Comparison of ENCODE assay signal across 8 cellular contexts in the genomic region with DNA sequence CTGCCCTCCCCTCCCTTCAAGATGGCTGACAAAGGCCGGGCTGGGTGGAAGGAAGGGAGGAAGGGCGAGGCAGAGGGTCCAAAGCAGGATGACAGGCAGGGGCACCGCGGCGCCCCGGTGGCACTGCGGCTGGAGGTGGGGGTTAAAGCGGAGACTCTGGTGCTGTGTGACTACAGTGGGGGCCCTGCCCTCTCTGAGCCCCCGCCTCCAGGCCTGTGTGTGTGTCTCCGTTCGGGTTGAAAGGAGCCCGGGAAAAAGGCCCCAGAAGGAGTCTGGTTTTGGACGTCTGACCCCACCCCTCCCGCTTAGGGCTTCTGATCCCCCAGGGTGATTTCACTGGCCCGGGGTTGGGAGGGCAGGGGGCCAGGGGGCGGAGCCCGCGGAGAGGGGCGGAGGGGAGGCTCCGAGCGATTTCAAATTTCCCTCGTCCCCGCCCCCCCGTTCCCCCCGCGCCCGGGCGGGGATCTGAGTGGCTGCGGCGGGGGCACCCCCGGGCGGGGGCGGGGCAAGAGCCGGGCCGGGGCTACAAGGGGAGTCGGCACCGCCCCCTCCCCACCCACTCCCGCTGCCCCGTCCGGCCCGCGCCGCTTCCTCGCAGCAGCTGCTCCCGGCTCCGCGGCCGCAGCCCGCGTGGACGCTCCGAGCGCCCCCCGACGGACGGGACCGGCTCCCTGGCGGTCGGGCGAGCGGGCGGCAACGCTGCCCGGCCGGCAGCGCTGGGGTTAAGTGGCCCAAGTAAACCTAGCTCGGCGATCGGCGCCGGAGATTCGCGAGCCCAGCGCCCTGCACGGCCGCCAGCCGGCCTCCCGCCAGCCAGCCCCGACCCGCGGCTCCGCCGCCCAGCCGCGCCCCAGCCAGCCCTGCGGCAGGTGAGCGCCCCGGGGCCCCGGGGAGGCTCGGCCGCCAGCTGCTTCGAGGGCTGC. TPM values are rescaled to one million over a fixed set of nuclear protein-coding genes. Genes with fewer than 3 reads are reported as not detected.
A peak's percentile ranks its signal among the peaks of the same experiment; 100 is the strongest.
DNase-seq lines count a peak whose midpoint lies in the region; ATAC-seq, FAIRE-seq and TF ChIP-seq lines count a peak whose summit lies in the region.

A gene (plus strand): TSS at position 555 of the 923 bp plus-strand sequence. CDS start 17,939 bp downstream, outside the sequence.

- DNase-seq in D721Med (ENCODE audit: insufficient read length, low spot score), result peak; percentile 92
- peak; percentile 75 for DNase-seq in LHCN-M2 (ENCODE audit: low read depth)
- peak; percentile 60 for DNase-seq in SKM-1 (lab: John Stamatoyannopoulos, UW; ENCODE audit: unreplicated experiment)
- DNase-seq in activated naive CD8-positive, alpha-beta T cell treated with anti-CD3 and anti-CD28 coated beads for 36 hours, result peak; percentile 83
- DNase-seq in heart left ventricle, result peak; percentile 79 to 90 (median 84)
- peak; percentile 41 to 95 (median 60) for DNase-seq in posterior cingulate gyrus
- peak; percentile 64 for DNase-seq in ureter (ENCODE audit: low spot score)

- peak; percentile 50 for ATAC-seq in GM21528 (IDR thresholded peaks at IDR 0.05; ENCODE audit: low FRiP score, unreplicated experiment)
- peak; percentile 27 to 95 (median 92) for ATAC-seq in heart left ventricle

- no peaks in the 10 kb centered on the region for H3K27me3 ChIP-seq in heart left ventricle

- peak within 1 kb of the TSS in 3 of 12 donors; percentile 45 to 67 (median 55) for H3K27ac ChIP-seq in heart left ventricle

- no peaks in the 10 kb centered on the region for H3K36me3 ChIP-seq in heart left ventricle

- peak within 1 kb of the TSS; percentile 2 for H3K27ac Mint-ChIP-seq in activated naive CD8-positive, alpha-beta T cell treated with anti-CD3 and anti-CD28 coated beads for 36 hours

- no peaks in the 10 kb centered on the region for H3K9me3 ChIP-seq in heart left ventricle

- TF ChIP-seq CTCF in D721Med (IDR thresholded peaks at IDR 0.05; ENCODE audit: insufficient read depth, missing control alignments) (no peak), heart left ventricle (IDR thresholded peaks at IDR 0.05) (peak in 7 of 12 donors; percentile 9 to 49 (median 29))

- peak in 1 of 2 donors; percentile 23 for TF ChIP-seq POLR2A in heart left ventricle (IDR thresholded peaks at IDR 0.05)

- no peaks in the 10 kb centered on the region for H3K36me3 Mint-ChIP-seq in activated naive CD8-positive, alpha-beta T cell treated with anti-CD3 and anti-CD28 coated beads for 36 hours

- H3K9me3 Mint-ChIP-seq in activated naive CD8-positive, alpha-beta T cell treated with anti-CD3 and anti-CD28 coated beads for 36 hours, result no peaks in the 10 kb centered on the region

- H3K4me1 ChIP-seq in heart left ventricle, result peaks cover 0 to 26% (median 13%) of the 10 kb centered on the region in 12 donors

- WGBS in heart left ventricle, 4 donors, result 1 to 3% (median 1%) methylated on average over 16 to 92 of the region's 92 CpGs

- peak within 1 kb of the TSS; percentile 59 to 99 (median 84) for H3K4me3 ChIP-seq in heart left ventricle

- no peak for FAIRE-seq in D721Med (lab: Jason Lieb, UNC)

- peak within 1 kb of the TSS; percentile 81 for H3K4me3 Mint-ChIP-seq in activated naive CD8-positive, alpha-beta T cell treated with anti-CD3 and anti-CD28 coated beads for 36 hours

- H3K4me1 Mint-ChIP-seq in activated naive CD8-positive, alpha-beta T cell treated with anti-CD3 and anti-CD28 coated beads for 36 hours, result peaks cover 5% of the 10 kb centered on the region

- intact Hi-C loops in heart left ventricle (cut with DNase I) (loop anchor here in 3 of 10 donors (5.0 kb wide), 2 partner anchors 85 to 90 kb away; a partner anchor contains a TSS), posterior cingulate gyrus (cut with DNase I) (no loop called here)

- peaks cover 7% of the 10 kb centered on the region for H3K27me3 Mint-ChIP-seq in activated naive CD8-positive, alpha-beta T cell treated with anti-CD3 and anti-CD28 coated beads for 36 hours

RNA-seq across cellular contexts. Expression of the gene that starts here (rescaled TPM):
- total RNA-seq in LHCN-M2 (2014; rRNA removed) (1.2 TPM in 2 replicates), heart left ventricle (1 to 10 TPM in 1 of 9 donors, under 1 TPM in 8; 0.19 to 1.2 (median 0.50) TPM), ureter (3.4 TPM)
- 0.60 TPM for polyA plus RNA-seq in LHCN-M2 (2012)
- total RNA-seq in activated naive CD8-positive, alpha-beta T cell treated with anti-CD3 and anti-CD28 coated beads for 36 hours, result 1 to 10 TPM; 2.6 TPM
- polyA plus RNA-seq in heart left ventricle, result under 1 TPM; 0.43 to 0.69 TPM
